1 cellular context compared by ENCODE assay signal in the genomic region with DNA sequence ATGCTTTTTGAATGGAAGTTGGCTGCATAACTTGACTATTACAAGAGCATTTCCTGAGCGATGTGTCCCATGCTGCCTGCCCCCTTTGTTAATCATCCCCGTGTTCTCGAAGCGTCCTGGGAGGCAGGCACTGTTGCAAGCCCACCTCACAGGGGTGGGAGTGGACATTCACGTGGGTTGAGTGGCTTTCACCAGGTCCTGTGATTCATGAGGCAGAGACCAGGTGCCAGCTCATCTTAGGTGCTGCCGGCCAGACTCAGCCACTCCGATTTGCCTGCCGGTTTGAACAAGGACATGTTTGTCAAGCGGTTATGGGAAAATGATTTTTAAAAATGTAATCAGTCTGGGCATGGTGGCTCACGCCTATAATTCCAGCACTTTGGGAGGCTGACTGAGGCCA.
TF ChIP-seq lines count a peak whose summit lies in the region.

No MANE protein-coding gene starts in this region.

TF ChIP-seq in H1, 55 proteins besides CTCF, POLR2A, EP300 and RAD21 (continued from another document):
- TF ChIP-seq SP1 (IDR thresholded peaks at IDR 0.05; ENCODE audit: low read depth, low read length) (no peak), NRF1 (IDR thresholded peaks at IDR 0.05; ENCODE audit: low read depth, low read length) (no peak), CBX8 (IDR thresholded peaks at IDR 0.05; ENCODE audit: borderline replicate concordance, low read depth, low read length) (no peak), PHF8 (conservative IDR thresholded peaks at IDR 0.05; ENCODE audit: low read depth, low read length) (no peak), SAP30 (IDR thresholded peaks at IDR 0.05; ENCODE audit: insufficient read depth, insufficient replicate concordance, low read length) (no peak), TBP (IDR thresholded peaks at IDR 0.05; ENCODE audit: low read depth, low read length) (no peak), GTF2F1 (IDR thresholded peaks at IDR 0.05; ENCODE audit: borderline replicate concordance, low read depth, low read length) (no peak), POLR2AphosphoS5 (IDR thresholded peaks at IDR 0.05; ENCODE audit: low read depth, low read length) (no peak; the same call in 1 of the 2 replicates), FOSL1 (IDR thresholded peaks at IDR 0.05; ENCODE audit: insufficient read depth, low read depth, low read length) (no peak), RNF2 (IDR thresholded peaks at IDR 0.05; ENCODE audit: borderline replicate concordance, low read depth, low read length, missing control alignments, poor library complexity, severe bottlenecking) (no peak), CHD2 (IDR thresholded peaks at IDR 0.05; ENCODE audit: low read length) (no peak), HDAC2 (IDR thresholded peaks at IDR 0.05; ENCODE audit: borderline replicate concordance in 1 of 2, low read depth in 2 of 2, low read length in 2 of 2) (no peak), HDAC6 (IDR thresholded peaks at IDR 0.05; ENCODE audit: low read depth, low read length) (no peak), SIX5 (IDR thresholded peaks at IDR 0.05; ENCODE audit: low read depth, low read length) (no peak)
- TF ChIP-seq, protein P1, sequence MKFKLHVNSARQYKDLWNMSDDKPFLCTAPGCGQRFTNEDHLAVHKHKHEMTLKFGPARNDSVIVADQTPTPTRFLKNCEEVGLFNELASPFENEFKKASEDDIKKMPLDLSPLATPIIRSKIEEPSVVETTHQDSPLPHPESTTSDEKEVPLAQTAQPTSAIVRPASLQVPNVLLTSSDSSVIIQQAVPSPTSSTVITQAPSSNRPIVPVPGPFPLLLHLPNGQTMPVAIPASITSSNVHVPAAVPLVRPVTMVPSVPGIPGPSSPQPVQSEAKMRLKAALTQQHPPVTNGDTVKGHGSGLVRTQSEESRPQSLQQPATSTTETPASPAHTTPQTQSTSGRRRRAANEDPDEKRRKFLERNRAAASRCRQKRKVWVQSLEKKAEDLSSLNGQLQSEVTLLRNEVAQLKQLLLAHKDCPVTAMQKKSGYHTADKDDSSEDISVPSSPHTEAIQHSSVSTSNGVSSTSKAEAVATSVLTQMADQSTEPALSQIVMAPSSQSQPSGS (IDR thresholded peaks at IDR 0.05; ENCODE audit: low read length), result no peak
TF ChIP-seq in H1: peak in this region for 0.
